1 cellular context compared by ENCODE assay signal in the genomic region with DNA sequence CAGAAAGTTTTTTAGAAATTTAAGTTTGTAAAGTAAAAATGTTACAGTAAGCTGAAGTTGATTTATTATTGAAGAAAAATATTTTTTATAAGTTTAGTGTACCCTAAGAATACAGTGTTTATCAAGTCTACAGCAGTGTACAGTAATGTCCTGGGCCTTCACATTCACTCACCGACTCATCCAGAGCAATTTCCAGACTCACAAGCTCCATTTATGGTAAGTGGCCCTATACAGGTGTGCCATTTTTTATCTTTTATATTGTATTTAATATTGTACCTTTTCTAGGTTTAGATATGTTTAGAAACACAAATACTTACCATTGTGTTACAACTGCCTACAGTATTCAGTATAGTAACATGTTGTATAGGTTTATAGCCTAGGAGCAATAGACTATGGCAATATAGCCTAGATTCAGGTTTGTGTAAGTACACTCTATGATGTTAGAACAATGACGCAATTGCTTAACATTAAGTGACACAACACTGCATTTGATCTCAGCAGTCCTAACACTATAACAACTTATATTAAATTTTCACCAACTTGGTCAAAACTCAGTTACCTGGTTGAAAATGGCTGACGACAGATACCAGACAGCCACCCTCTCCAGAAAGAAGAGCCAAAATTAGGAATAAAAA.
TF ChIP-seq lines count a peak whose summit lies in the region.

No MANE protein-coding gene starts in this region.

TF ChIP-seq in HepG2, 621 proteins besides CTCF, POLR2A, EP300 and RAD21:
- TF ChIP-seq, protein P1, sequence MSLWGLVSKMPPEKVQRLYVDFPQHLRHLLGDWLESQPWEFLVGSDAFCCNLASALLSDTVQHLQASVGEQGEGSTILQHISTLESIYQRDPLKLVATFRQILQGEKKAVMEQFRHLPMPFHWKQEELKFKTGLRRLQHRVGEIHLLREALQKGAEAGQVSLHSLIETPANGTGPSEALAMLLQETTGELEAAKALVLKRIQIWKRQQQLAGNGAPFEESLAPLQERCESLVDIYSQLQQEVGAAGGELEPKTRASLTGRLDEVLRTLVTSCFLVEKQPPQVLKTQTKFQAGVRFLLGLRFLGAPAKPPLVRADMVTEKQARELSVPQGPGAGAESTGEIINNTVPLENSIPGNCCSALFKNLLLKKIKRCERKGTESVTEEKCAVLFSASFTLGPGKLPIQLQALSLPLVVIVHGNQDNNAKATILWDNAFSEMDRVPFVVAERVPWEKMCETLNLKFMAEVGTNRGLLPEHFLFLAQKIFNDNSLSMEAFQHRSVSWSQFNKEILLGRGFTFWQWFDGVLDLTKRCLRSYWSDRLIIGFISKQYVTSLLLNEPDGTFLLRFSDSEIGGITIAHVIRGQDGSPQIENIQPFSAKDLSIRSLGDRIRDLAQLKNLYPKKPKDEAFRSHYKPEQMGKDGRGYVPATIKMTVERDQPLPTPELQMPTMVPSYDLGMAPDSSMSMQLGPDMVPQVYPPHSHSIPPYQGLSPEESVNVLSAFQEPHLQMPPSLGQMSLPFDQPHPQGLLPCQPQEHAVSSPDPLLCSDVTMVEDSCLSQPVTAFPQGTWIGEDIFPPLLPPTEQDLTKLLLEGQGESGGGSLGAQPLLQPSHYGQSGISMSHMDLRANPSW (CRISPR knock-in tag; IDR thresholded peaks at IDR 0.05; ENCODE audit: borderline replicate concordance) = no peak
- TF ChIP-seq NPAS2 (CRISPR knock-in tag; IDR thresholded peaks at IDR 0.05; ENCODE audit: borderline replicate concordance) = no peak
- peak; percentile 30 for TF ChIP-seq YY1 (IDR thresholded peaks at IDR 0.05; ENCODE audit: insufficient read depth, insufficient replicate concordance, low read depth, low read length)
- TF ChIP-seq ZNF354B (CRISPR knock-in tag; IDR thresholded peaks at IDR 0.05) = no peak
- peak; percentile 80 for TF ChIP-seq CEBPB (IDR thresholded peaks at IDR 0.05; ENCODE audit: borderline replicate concordance, low read depth, low read length)
- TF ChIP-seq, protein P2, sequence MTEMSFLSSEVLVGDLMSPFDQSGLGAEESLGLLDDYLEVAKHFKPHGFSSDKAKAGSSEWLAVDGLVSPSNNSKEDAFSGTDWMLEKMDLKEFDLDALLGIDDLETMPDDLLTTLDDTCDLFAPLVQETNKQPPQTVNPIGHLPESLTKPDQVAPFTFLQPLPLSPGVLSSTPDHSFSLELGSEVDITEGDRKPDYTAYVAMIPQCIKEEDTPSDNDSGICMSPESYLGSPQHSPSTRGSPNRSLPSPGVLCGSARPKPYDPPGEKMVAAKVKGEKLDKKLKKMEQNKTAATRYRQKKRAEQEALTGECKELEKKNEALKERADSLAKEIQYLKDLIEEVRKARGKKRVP (CRISPR knock-in tag; IDR thresholded peaks at IDR 0.05) = 0 out of 4 replicates have a peak, but pooled peaks of 1 of the 2 experiments have one; percentile 50
- TF ChIP-seq SYNCRIP (IDR thresholded peaks at IDR 0.05; ENCODE audit: insufficient read depth, low read depth, low read length) = no peak
- TF ChIP-seq MED8 (CRISPR knock-in tag; IDR thresholded peaks at IDR 0.05; ENCODE audit: insufficient replicate concordance) = no peak
- TF ChIP-seq HDAC1 (CRISPR knock-in tag; IDR thresholded peaks at IDR 0.05) = no peak
- TF ChIP-seq, protein P3, sequence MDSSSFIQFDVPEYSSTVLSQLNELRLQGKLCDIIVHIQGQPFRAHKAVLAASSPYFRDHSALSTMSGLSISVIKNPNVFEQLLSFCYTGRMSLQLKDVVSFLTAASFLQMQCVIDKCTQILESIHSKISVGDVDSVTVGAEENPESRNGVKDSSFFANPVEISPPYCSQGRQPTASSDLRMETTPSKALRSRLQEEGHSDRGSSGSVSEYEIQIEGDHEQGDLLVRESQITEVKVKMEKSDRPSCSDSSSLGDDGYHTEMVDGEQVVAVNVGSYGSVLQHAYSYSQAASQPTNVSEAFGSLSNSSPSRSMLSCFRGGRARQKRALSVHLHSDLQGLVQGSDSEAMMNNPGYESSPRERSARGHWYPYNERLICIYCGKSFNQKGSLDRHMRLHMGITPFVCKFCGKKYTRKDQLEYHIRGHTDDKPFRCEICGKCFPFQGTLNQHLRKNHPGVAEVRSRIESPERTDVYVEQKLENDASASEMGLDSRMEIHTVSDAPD (CRISPR knock-in tag; IDR thresholded peaks at IDR 0.05) = no peak
- TF ChIP-seq HOXA3 (CRISPR knock-in tag; IDR thresholded peaks at IDR 0.05) = no peak
- TF ChIP-seq ZNF619 (CRISPR knock-in tag; IDR thresholded peaks at IDR 0.05) = no peak
- TF ChIP-seq CEBPG (CRISPR knock-in tag; IDR thresholded peaks at IDR 0.05) = peak; percentile 80
- no peak for TF ChIP-seq TGIF2 (CRISPR knock-in tag; IDR thresholded peaks at IDR 0.05)
- TF ChIP-seq GATAD2A (CRISPR knock-in tag; IDR thresholded peaks at IDR 0.05) = 0 out of 2 replicates have a peak, but pooled peaks have one; percentile 3
- no peak for TF ChIP-seq ZNF788 (CRISPR knock-in tag; IDR thresholded peaks at IDR 0.05; ENCODE audit: borderline replicate concordance)
- TF ChIP-seq ATF7 (IDR thresholded peaks at IDR 0.05) = peak; percentile 73
- TF ChIP-seq ATF7 (CRISPR knock-in tag; IDR thresholded peaks at IDR 0.05) = no peak
- no peak for TF ChIP-seq STAG1 (CRISPR knock-in tag; IDR thresholded peaks at IDR 0.05)
- 0 out of 2 replicates have a peak, but pooled peaks have one; percentile 22 for TF ChIP-seq NCOA2 (CRISPR knock-in tag; IDR thresholded peaks at IDR 0.05)
- TF ChIP-seq CHD4 (IDR thresholded peaks at IDR 0.05; ENCODE audit: borderline replicate concordance, low read length) = 0 out of 2 replicates have a peak, but pooled peaks have one; percentile 32
- TF ChIP-seq, protein P4, sequence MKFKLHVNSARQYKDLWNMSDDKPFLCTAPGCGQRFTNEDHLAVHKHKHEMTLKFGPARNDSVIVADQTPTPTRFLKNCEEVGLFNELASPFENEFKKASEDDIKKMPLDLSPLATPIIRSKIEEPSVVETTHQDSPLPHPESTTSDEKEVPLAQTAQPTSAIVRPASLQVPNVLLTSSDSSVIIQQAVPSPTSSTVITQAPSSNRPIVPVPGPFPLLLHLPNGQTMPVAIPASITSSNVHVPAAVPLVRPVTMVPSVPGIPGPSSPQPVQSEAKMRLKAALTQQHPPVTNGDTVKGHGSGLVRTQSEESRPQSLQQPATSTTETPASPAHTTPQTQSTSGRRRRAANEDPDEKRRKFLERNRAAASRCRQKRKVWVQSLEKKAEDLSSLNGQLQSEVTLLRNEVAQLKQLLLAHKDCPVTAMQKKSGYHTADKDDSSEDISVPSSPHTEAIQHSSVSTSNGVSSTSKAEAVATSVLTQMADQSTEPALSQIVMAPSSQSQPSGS (CRISPR knock-in tag; IDR thresholded peaks at IDR 0.05) = peak; percentile 5; the same call in 1 of the 2 replicates
- peak; percentile 48; the same call in 1 of the 2 replicates for TF ChIP-seq ZBTB21 (CRISPR knock-in tag; IDR thresholded peaks at IDR 0.05)
- TF ChIP-seq RXRB (CRISPR knock-in tag; IDR thresholded peaks at IDR 0.05; ENCODE audit: borderline replicate concordance) = no peak
- TF ChIP-seq FOXP1 (IDR thresholded peaks at IDR 0.05) = no peak
- TF ChIP-seq FOXP1 (CRISPR knock-in tag; IDR thresholded peaks at IDR 0.05) = no peak
- no peak for TF ChIP-seq ZNF430 (CRISPR knock-in tag; IDR thresholded peaks at IDR 0.05)
